Comparison of ENCODE assay signal across 19 cellular contexts in the genomic region with DNA sequence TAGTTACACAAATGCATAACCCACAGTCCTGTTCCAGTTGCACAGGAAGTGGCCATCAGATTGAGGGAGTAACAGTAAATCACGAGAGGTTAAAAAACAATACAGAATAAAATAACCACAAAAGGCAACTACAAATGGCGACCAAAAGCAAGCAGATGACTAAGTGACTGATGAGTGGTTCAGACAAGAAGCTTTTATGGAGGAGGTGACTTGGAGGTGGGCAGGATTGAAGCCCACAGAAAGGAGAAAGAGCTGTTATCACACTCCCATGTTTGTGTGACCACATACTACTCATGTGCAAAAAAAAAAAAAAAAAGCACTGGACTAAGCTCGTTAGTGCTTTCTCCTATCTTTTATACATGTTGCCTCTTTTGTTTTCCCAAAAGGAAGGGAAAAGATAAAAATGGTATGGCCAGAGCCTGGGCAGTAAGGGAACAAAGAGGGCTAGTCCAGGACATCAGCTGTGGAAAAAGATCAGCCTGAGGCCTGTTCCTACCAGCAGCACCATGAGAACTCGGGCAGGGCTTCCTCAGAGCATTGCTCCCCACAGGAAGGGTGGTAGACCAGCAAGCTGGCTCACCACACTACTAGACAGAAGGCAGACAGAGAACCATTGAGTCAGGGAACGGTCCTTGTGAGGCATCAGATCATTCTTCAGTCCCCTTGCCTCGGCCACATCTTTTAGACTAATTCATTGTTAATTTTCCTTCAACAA.
"Had no signal": no experiment of that assay in that cellular context is flagged by ENCODE, and none has a peak within 500 bp of the region (broad histone marks: within the 10 kb centered on the region; RNA-seq: fewer than 3 reads in every experiment).

No MANE protein-coding gene starts in this region.

- H3K4me1 ChIP-seq: adrenal gland, heart right ventricle, left ventricle myocardium inferior, thyroid gland had no signal

- H3K27ac Mint-ChIP-seq: activated CD4-positive, alpha-beta T cell treated with anti-CD3 and anti-CD28 coated beads for 36 hours; activated T-helper 1 cell treated with anti-CD3 and anti-CD28 coated beads, Interleukin-12 subunit alpha, Interleukin-12 subunit beta, Interleukin-2, Interleukin-4 antibody, amounts not matched to agents 30 ng/mL and 10 ng/mL and 1 ng/mL, durations not matched to agents 14 hours and 24 hours and 36 hours; dendritic cell treated with granulocyte-macrophage colony-stimulating factor and Interleukin-4, amounts not matched to agents 40 ng/mL and 50 ng/mL, for 4 days; nephron progenitor cell; progenitor cell of endocrine pancreas had no signal

- H3K4me3 ChIP-seq: adrenal gland, heart right ventricle, left ventricle myocardium inferior, thyroid gland had no signal

- H3K27me3 ChIP-seq: thyroid gland had no signal

- DNase-seq: activated CD4-positive, alpha-beta T cell treated with anti-CD3 and anti-CD28 coated beads for 36 hours; activated CD4-positive, alpha-beta T cell treated with anti-CD3 and anti-CD28 coated beads, Interleukin-2, amount 50 U/mL, for 48 hours; activated gamma-delta T cell treated with Interleukin-2 at 50 U/mL for 16 hours; adrenal gland; effector CD8-positive, alpha-beta T cell; heart right ventricle; kidney glomerular epithelial cell; left ventricle myocardium inferior; nephron progenitor cell; right cardiac atrium; stimulated activated CD4-positive, alpha-beta T cell treated with anti-CD3 and anti-CD28 coated beads, Interleukin-2, amount 100 ng/mL, for 24 hours; stimulated activated naive CD4-positive, alpha-beta T cell treated with Interleukin-2 at 50 U/mL for 16 hours; thyroid gland had no signal

- H3K9me3 ChIP-seq: adrenal gland, heart right ventricle, left ventricle myocardium inferior, thyroid gland had no signal

- H3K36me3 ChIP-seq: adrenal gland, heart right ventricle, left ventricle myocardium inferior, thyroid gland had no signal

- FAIRE-seq: TTC549, urothelium cell line had no signal

- H3K9me3 Mint-ChIP-seq: nephron progenitor cell had no signal

- H3K36me3 Mint-ChIP-seq: activated naive CD4-positive, alpha-beta T cell treated with anti-CD3 and anti-CD28 coated beads, Interleukin-2, amount 50 U/mL, for 72 hours had no signal

- H3K27me3 Mint-ChIP-seq: progenitor cell of endocrine pancreas had no signal

- H3K4me1 Mint-ChIP-seq: activated CD4-positive, alpha-beta T cell treated with anti-CD3 and anti-CD28 coated beads for 36 hours; nephron progenitor cell had no signal

- H3K27ac ChIP-seq: adrenal gland, heart right ventricle, left ventricle myocardium inferior, thyroid gland had no signal

- H3K4me3 Mint-ChIP-seq: activated CD4-positive, alpha-beta T cell treated with anti-CD3 and anti-CD28 coated beads for 36 hours; activated T-helper 1 cell treated with anti-CD3 and anti-CD28 coated beads, Interleukin-12 subunit alpha, Interleukin-12 subunit beta, Interleukin-2, Interleukin-4 antibody, amounts not matched to agents 30 ng/mL and 10 ng/mL and 1 ng/mL, durations not matched to agents 14 hours and 24 hours and 36 hours; dendritic cell treated with granulocyte-macrophage colony-stimulating factor and Interleukin-4, amounts not matched to agents 40 ng/mL and 50 ng/mL, for 4 days; nephron progenitor cell had no signal
